8 cellular contexts compared by ENCODE assay signal in genomic region chr3:134885877-134886621, GRCh38.
DNase-seq lines count a peak whose midpoint lies in the region; ATAC-seq and TF ChIP-seq lines count a peak whose summit lies in the region.

No MANE protein-coding gene starts in this region.

- peaks cover 32% of the 10 kb centered on the region for H3K27me3 Mint-ChIP-seq in endodermal cell (ENCODE audit: insufficient read depth)
- no peaks in the 10 kb centered on the region for H3K27me3 Mint-ChIP-seq in activated T-helper 2 cell treated with anti-CD3 and anti-CD28 coated beads, Interferon-gamma antibody, Interleukin-2, Interleukin-4, amounts not matched to agents 10 μg/mL and 5 μg/mL and 100 μg/mL, durations not matched to agents 14 hours and 24 hours and 36 hours (ENCODE audit: low read depth)

- no peak overlapping the region for H3K9ac ChIP-seq in endodermal cell (ENCODE audit: extremely low read depth, low read length, poor library complexity, severe bottlenecking)

- TF ChIP-seq CTCF in endodermal cell (conservative IDR thresholded peaks at IDR 0.05), result peak; percentile 76

- no peaks in the 10 kb centered on the region for H3K36me3 Mint-ChIP-seq in endodermal cell (ENCODE audit: low read depth)
- H3K36me3 Mint-ChIP-seq in activated T-helper 2 cell treated with anti-CD3 and anti-CD28 coated beads, Interferon-gamma antibody, Interleukin-2, Interleukin-4, amounts not matched to agents 10 μg/mL and 5 μg/mL and 100 μg/mL, durations not matched to agents 14 hours and 24 hours and 36 hours (ENCODE audit: low read depth), result no peaks in the 10 kb centered on the region

- no peaks in the 10 kb centered on the region for H3K9me3 Mint-ChIP-seq in endodermal cell
- H3K9me3 Mint-ChIP-seq in activated T-helper 2 cell treated with anti-CD3 and anti-CD28 coated beads, Interferon-gamma antibody, Interleukin-2, Interleukin-4, amounts not matched to agents 10 μg/mL and 5 μg/mL and 100 μg/mL, durations not matched to agents 14 hours and 24 hours and 36 hours, result no peaks in the 10 kb centered on the region

- H3K4me1 ChIP-seq in endodermal cell (ENCODE audit: control insufficient read depth, insufficient read depth, low read length), result no peaks in the 10 kb centered on the region

- ATAC-seq in GM19463 (IDR thresholded peaks at IDR 0.05; ENCODE audit: unreplicated experiment) (peak; percentile 91), HG03342 (IDR thresholded peaks at IDR 0.05; ENCODE audit: unreplicated experiment) (peak; percentile 90)

- DNase-seq in GM03348 (ENCODE audit: low spot score) (peak; percentile 38), endodermal cell (peak; percentile 72), NCI-H2107 treated with DMSO at 0.1 percent for 48 hours (lab: John Stamatoyannopoulos, UW; ENCODE audit: unreplicated experiment) (no peak), C1 segment of cervical spinal cord (lab: John Stamatoyannopoulos, UW) (no peak)
- no peak for DNase-seq in activated CD4-positive, alpha-beta T cell treated with anti-CD3 and anti-CD28 coated beads for 4 hours
- no peak for DNase-seq in activated T-helper 2 cell treated with anti-CD3 and anti-CD28 coated beads, Interferon-gamma antibody, Interleukin-2, Interleukin-4, amounts not matched to agents 10 μg/mL and 5 μg/mL and 100 μg/mL, durations not matched to agents 14 hours and 24 hours and 36 hours (ENCODE audit: low spot score)

- H3K36me3 ChIP-seq in endodermal cell (ENCODE audit: control insufficient read depth, insufficient read depth, low read length), result no peaks in the 10 kb centered on the region

- intact Hi-C loops in activated T-helper 2 cell treated with anti-CD3 and anti-CD28 coated beads, Interferon-gamma antibody, Interleukin-2, Interleukin-4, amounts not matched to agents 10 μg/mL and 5 μg/mL and 100 μg/mL, durations not matched to agents 14 hours and 24 hours and 36 hours (cut with micrococcal nuclease), result no loop called here

- H3K9me3 ChIP-seq in endodermal cell (ENCODE audit: control insufficient read depth, low read length), result no peaks in the 10 kb centered on the region

- peaks cover 1% of the 10 kb centered on the region for H3K4me1 Mint-ChIP-seq in endodermal cell
- H3K4me1 Mint-ChIP-seq in activated T-helper 2 cell treated with anti-CD3 and anti-CD28 coated beads, Interferon-gamma antibody, Interleukin-2, Interleukin-4, amounts not matched to agents 10 μg/mL and 5 μg/mL and 100 μg/mL, durations not matched to agents 14 hours and 24 hours and 36 hours (ENCODE audit: low read depth), result peaks cover 7% of the 10 kb centered on the region

- H3K4me3 Mint-ChIP-seq in endodermal cell, result no peak overlapping the region
- no peak overlapping the region for H3K4me3 Mint-ChIP-seq in activated T-helper 2 cell treated with anti-CD3 and anti-CD28 coated beads, Interferon-gamma antibody, Interleukin-2, Interleukin-4, amounts not matched to agents 10 μg/mL and 5 μg/mL and 100 μg/mL, durations not matched to agents 14 hours and 24 hours and 36 hours (ENCODE audit: low read depth)

- no peak overlapping the region for H3K27ac ChIP-seq in endodermal cell (ENCODE audit: low read depth, low read length)

- no peak overlapping the region for H3K27ac Mint-ChIP-seq in endodermal cell
- H3K27ac Mint-ChIP-seq in activated T-helper 2 cell treated with anti-CD3 and anti-CD28 coated beads, Interferon-gamma antibody, Interleukin-2, Interleukin-4, amounts not matched to agents 10 μg/mL and 5 μg/mL and 100 μg/mL, durations not matched to agents 14 hours and 24 hours and 36 hours, result no peak overlapping the region

- WGBS in endodermal cell (ENCODE audit: insufficient coverage in 1 of 2, insufficient read length in 1 of 2), 2 experiments, result 75% methylated on average over 5 to 6 of the region's 6 CpGs

- no peaks in the 10 kb centered on the region for H3K27me3 ChIP-seq in endodermal cell (ENCODE audit: control insufficient read depth, insufficient read depth, low read length, poor library complexity, severe bottlenecking)

- H3K4me3 ChIP-seq in endodermal cell (ENCODE audit: low read length), result no peak overlapping the region

Comparison
In these comparisons a context has a peak if more than half of its experiments do, and no peak if none do; other contexts are left out.
1. DNase-seq: peak in GM03348 (single experiment) and endodermal cell (single experiment); none in activated CD4-positive, alpha-beta T cell treated with anti-CD3 and anti-CD28 coated beads for 4 hours (0 of 2), NCI-H2107 treated with DMSO at 0.1 percent for 48 hours (single experiment), activated T-helper 2 cell treated with anti-CD3 and anti-CD28 coated beads, Interferon-gamma antibody, Interleukin-2, Interleukin-4, amounts not matched to agents 10 μg/mL and 5 μg/mL and 100 μg/mL, durations not matched to agents 14 hours and 24 hours and 36 hours (single experiment) and C1 segment of cervical spinal cord (0 of 14).